In genomic region chr13:103547914-103548313, GRCh38 we compare ENCODE assay signal across 26 cellular contexts.
A peak's percentile ranks its signal among the peaks of the same experiment; 100 is the strongest.
DNase-seq lines count a peak whose midpoint lies in the region; ATAC-seq and TF ChIP-seq lines count a peak whose summit lies in the region.
"Had no signal": no experiment of that assay in that cellular context is flagged by ENCODE, and none has a peak within 500 bp of the region (broad histone marks: within the 10 kb centered on the region; RNA-seq: fewer than 3 reads in every experiment).

No MANE protein-coding gene starts in this region.

- DNase-seq in RWPE2 (ENCODE audit: low spot score): no peak
- DNase-seq in mammary epithelial cell: peak; percentile 57
- DNase-seq in epithelial cell of esophagus (ENCODE audit: low read depth): peak; percentile 75
- DNase-seq in foreskin keratinocyte: peak; percentile 32 to 72
- no peak for DNase-seq in NCI-H345 (lab: John Stamatoyannopoulos, UW)
- no peak for DNase-seq in T-helper 1 cell
- DNase-seq in NCI-H1417 (lab: John Stamatoyannopoulos, UW): no peak
- DNase-seq: 8988T; ACHN; AML-193; BE2C; C1 segment of cervical spinal cord; CD4-positive, alpha-beta memory T cell; CD4-positive, CD25-positive, alpha-beta regulatory T cell; CD8-positive, alpha-beta memory T cell; COR-L47; DMS 273 treated with DMSO at 0.1 percent for 48 hours; DMS153; DMS53; DMS79; DND-41; EL; GDM1 had no signal

- no TSS peak for BruUV-seq in mammary epithelial cell (replicated peaks; lab: Mats Ljungman, UMichigan)

- H3K79me2 ChIP-seq in mammary epithelial cell (ENCODE audit: insufficient read depth, low read length): no peaks in the 10 kb centered on the region

- H3K36me3 ChIP-seq in RWPE2 (ENCODE audit: low read depth) (no peaks in the 10 kb centered on the region), mammary epithelial cell (ENCODE audit: insufficient read depth, low read length) (no peaks in the 10 kb centered on the region)
- H3K36me3 ChIP-seq: BE2C, BLaER1 had no signal

- dilution Hi-C loops in mammary epithelial cell (cut with HindIII; ENCODE audit: low sequenced_read_pairs): no loop called here

- ATAC-seq in RWPE2 (ENCODE audit: low read depth) (0 out of 3 replicates have a peak, but pooled peaks have one; percentile 41), foreskin keratinocyte (peak; percentile 66), HG03521 (IDR thresholded peaks at IDR 0.05; ENCODE audit: unreplicated experiment) (no peak)
- ATAC-seq: GM12878 had no signal

- TF ChIP-seq CTCF in RWPE2 (IDR thresholded peaks at IDR 0.05; ENCODE audit: poor library complexity, severe bottlenecking): no peak
- no peak for TF ChIP-seq CTCF in mammary epithelial cell (conservative IDR thresholded peaks at IDR 0.05 in 1 of 2, IDR thresholded peaks at IDR 0.05 in 1 of 2; ENCODE audit: extremely low read depth in 1 of 2, insufficient read depth in 1 of 2, low read depth in 1 of 2, low read length in 2 of 2)
- no peak for TF ChIP-seq CTCF in epithelial cell of esophagus (IDR thresholded peaks at IDR 0.05; ENCODE audit: insufficient read depth, low read depth, low read length, missing control alignments)
- no peak for TF ChIP-seq CTCF in foreskin keratinocyte (conservative IDR thresholded peaks at IDR 0.05)

- no peak overlapping the region for H3K4me3 ChIP-seq in RWPE2 (ENCODE audit: severe bottlenecking)
- no peak overlapping the region for H3K4me3 ChIP-seq in mammary epithelial cell (replicated peaks in 1 of 3; ENCODE audit: insufficient read depth in 1 of 3, low read depth in 2 of 3, low read length in 3 of 3)
- no peak overlapping the region for H3K4me3 ChIP-seq in epithelial cell of esophagus (ENCODE audit: low read length)
- H3K4me3 ChIP-seq: BLaER1, GM12878 had no signal

- in situ Hi-C loops in mammary epithelial cell (cut with MboI; ENCODE audit: low sequenced_read_pairs in 2 of 2): no loop called here

- H2AFZ ChIP-seq in mammary epithelial cell (ENCODE audit: low read depth, low read length): peak overlapping the region; percentile 55

- CTCF ChIA-PET in mammary epithelial cell (lab: Charles Lee; ENCODE audit: low non-redundant PET): no interaction called here

- H3K27me3 ChIP-seq in RWPE2 (ENCODE audit: insufficient read depth, poor library complexity, severe bottlenecking): peaks cover 7% of the 10 kb centered on the region
- no peaks in the 10 kb centered on the region for H3K27me3 ChIP-seq in mammary epithelial cell (ENCODE audit: insufficient read depth, low read length)
- no peaks in the 10 kb centered on the region for H3K27me3 ChIP-seq in foreskin keratinocyte
- H3K27me3 ChIP-seq: BE2C, BLaER1 had no signal

- H3K9me3 ChIP-seq in RWPE2 (ENCODE audit: severe bottlenecking): no peaks in the 10 kb centered on the region
- no peaks in the 10 kb centered on the region for H3K9me3 ChIP-seq in mammary epithelial cell (replicated peaks; ENCODE audit: insufficient read depth, low read length)
- H3K9me3 ChIP-seq: BE2C had no signal

- intact Hi-C loops in mammary epithelial cell (cut with micrococcal nuclease): no loop called here

- H3K9ac ChIP-seq in mammary epithelial cell (ENCODE audit: insufficient read depth, low read length): no peak overlapping the region
- H3K9ac ChIP-seq: BLaER1 had no signal

- 36% methylated on average over 3 of the region's 3 CpGs for WGBS in mammary epithelial cell (ENCODE audit: low coverage, missing lambda C conversion rate)

- no peaks in the 10 kb centered on the region for H3K4me1 ChIP-seq in RWPE2 (ENCODE audit: insufficient read depth, poor library complexity, severe bottlenecking)
- peaks cover 6% of the 10 kb centered on the region for H3K4me1 ChIP-seq in mammary epithelial cell (ENCODE audit: insufficient read depth, low read length)
- H3K4me1 ChIP-seq in foreskin keratinocyte: peaks cover 5% of the 10 kb centered on the region
- H3K4me1 ChIP-seq: BE2C had no signal

- H3K27ac ChIP-seq in RWPE2 (ENCODE audit: poor library complexity, severe bottlenecking): no peak overlapping the region
- H3K27ac ChIP-seq in mammary epithelial cell (ENCODE audit: insufficient read depth, low read depth, low read length): no peak overlapping the region
- H3K27ac ChIP-seq in foreskin keratinocyte: no peak overlapping the region
- H3K27ac ChIP-seq: BLaER1 had no signal

- H3K4me2 ChIP-seq in mammary epithelial cell (ENCODE audit: insufficient read depth, low read depth, low read length): no peak overlapping the region
- H3K4me2 ChIP-seq: BLaER1 had no signal

- H4K20me1 ChIP-seq in mammary epithelial cell (ENCODE audit: insufficient read depth, low read length): no peaks in the 10 kb centered on the region
- H4K20me1 ChIP-seq: BLaER1 had no signal

Comparison
In these comparisons a context has a peak if more than half of its experiments do, and no peak if none do; other contexts are left out.
1. DNase-seq: peak in mammary epithelial cell (single experiment), epithelial cell of esophagus (single experiment) and foreskin keratinocyte (2 of 2); none in RWPE2 (single experiment), NCI-H345 (single experiment), T-helper 1 cell (0 of 5) and NCI-H1417 (0 of 3).